Comparison of ENCODE assay signal across 1 cellular context in genomic region chr12:6830286-6830892, GRCh38.
TF ChIP-seq lines count a peak whose summit lies in the region.

No MANE protein-coding gene starts in this region.

TF ChIP-seq in IMR-90, 13 proteins besides CTCF, POLR2A, EP300 and RAD21 (continued from another document):
- TF ChIP-seq RCOR1 (IDR thresholded peaks at IDR 0.05; ENCODE audit: insufficient replicate concordance, low read length): no peak
- TF ChIP-seq MAFK (IDR thresholded peaks at IDR 0.05; ENCODE audit: low read depth, low read length): no peak
- no peak for TF ChIP-seq USF2 (IDR thresholded peaks at IDR 0.05; ENCODE audit: low read depth, low read length)
- no peak for TF ChIP-seq CEBPB (IDR thresholded peaks at IDR 0.05; ENCODE audit: low read depth, low read length)
- no peak for TF ChIP-seq NFE2L2 (IDR thresholded peaks at IDR 0.05; ENCODE audit: low read depth, low read length)
- TF ChIP-seq MXI1 (IDR thresholded peaks at IDR 0.05; ENCODE audit: borderline replicate concordance, low read depth, low read length): no peak
- no peak for TF ChIP-seq FOS (IDR thresholded peaks at IDR 0.05; ENCODE audit: low read depth, low read length)
- no peak for TF ChIP-seq SMC3 (IDR thresholded peaks at IDR 0.05; ENCODE audit: low read depth, low read length)
- no peak for TF ChIP-seq BHLHE40 (IDR thresholded peaks at IDR 0.05; ENCODE audit: low read depth, low read length)
- TF ChIP-seq MAZ (IDR thresholded peaks at IDR 0.05; ENCODE audit: borderline replicate concordance, low read depth, low read length): no peak
- TF ChIP-seq CHD1 (IDR thresholded peaks at IDR 0.05; ENCODE audit: low read depth, low read length): no peak
- TF ChIP-seq, protein P1, sequence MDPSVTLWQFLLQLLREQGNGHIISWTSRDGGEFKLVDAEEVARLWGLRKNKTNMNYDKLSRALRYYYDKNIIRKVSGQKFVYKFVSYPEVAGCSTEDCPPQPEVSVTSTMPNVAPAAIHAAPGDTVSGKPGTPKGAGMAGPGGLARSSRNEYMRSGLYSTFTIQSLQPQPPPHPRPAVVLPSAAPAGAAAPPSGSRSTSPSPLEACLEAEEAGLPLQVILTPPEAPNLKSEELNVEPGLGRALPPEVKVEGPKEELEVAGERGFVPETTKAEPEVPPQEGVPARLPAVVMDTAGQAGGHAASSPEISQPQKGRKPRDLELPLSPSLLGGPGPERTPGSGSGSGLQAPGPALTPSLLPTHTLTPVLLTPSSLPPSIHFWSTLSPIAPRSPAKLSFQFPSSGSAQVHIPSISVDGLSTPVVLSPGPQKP (IDR thresholded peaks at IDR 0.05; ENCODE audit: borderline replicate concordance, low read depth, low read length): no peak
TF ChIP-seq in IMR-90: peak in this region for 0.
